9 cellular contexts compared by ENCODE assay signal in genomic region chr11:118916842-118917388, GRCh38. TPM values are rescaled to one million over a fixed set of nuclear protein-coding genes. Genes with fewer than 3 reads are reported as not detected.
DNase-seq lines count a peak whose midpoint lies in the region; ATAC-seq and TF ChIP-seq lines count a peak whose summit lies in the region.
"Had no signal": no experiment of that assay in that cellular context is flagged by ENCODE, and none has a peak within 500 bp of the region (broad histone marks: within the 10 kb centered on the region; RNA-seq: fewer than 3 reads in every experiment).

No MANE protein-coding gene starts in this region.

- H3K36me3 Mint-ChIP-seq in endothelial cell (ENCODE audit: low read depth, unreplicated experiment) (no peaks in the 10 kb centered on the region), neural progenitor cell (no peaks in the 10 kb centered on the region)

- TF ChIP-seq CTCF in C4-2B (conservative IDR thresholded peaks at IDR 0.05) (no peak), OCI-LY7 (conservative IDR thresholded peaks at IDR 0.05; ENCODE audit: low read length) (no peak), endothelial cell (IDR thresholded peaks at IDR 0.05; ENCODE audit: unreplicated experiment) (no peak), neural progenitor cell (IDR thresholded peaks at IDR 0.05) (no peak)

- no peaks in the 10 kb centered on the region for H3K9me3 ChIP-seq in OCI-LY7 (ENCODE audit: low read length)
- H3K9me3 ChIP-seq in neural progenitor cell (ENCODE audit: low read depth) = no peaks in the 10 kb centered on the region
- H3K9me3 ChIP-seq: HAP-1 had no signal

- no peaks in the 10 kb centered on the region for H3K9me2 ChIP-seq in OCI-LY7 (ENCODE audit: insufficient read depth, low read length)

- DNase-seq in OCI-LY7 (ENCODE audit: low spot score) = no peak
- DNase-seq in endothelial cell (ENCODE audit: low spot score) = no peak
- DNase-seq in neural progenitor cell (ENCODE audit: low spot score) = peak; percentile 79
- DNase-seq in stimulated activated CD4-positive, alpha-beta T cell treated with anti-CD3 and anti-CD28 coated beads, Interleukin-12 subunit alpha, Interleukin-12 subunit beta, amount 100 ng/mL, for 4 hours = no peak
- no peak for DNase-seq in HT-29 (ENCODE audit: low spot score)

- H3K4me1 Mint-ChIP-seq in endothelial cell (ENCODE audit: unreplicated experiment) (peaks cover 59% of the 10 kb centered on the region), neural progenitor cell (peaks cover 90% of the 10 kb centered on the region)

- TF ChIP-seq POLR2A in GM18505 (IDR thresholded peaks at IDR 0.05; ENCODE audit: borderline replicate concordance, extremely low read depth, insufficient read depth, insufficient read length) = no peak

- CTCF ChIA-PET in OCI-LY7 (lab: Charles Lee; ENCODE audit: unreplicated experiment) = interaction anchor here (0.6 to 1.0 kb wide), 2 partner anchors 9 to 13 kb away, joined by 3 to 18 read pairs; partner anchors contain the start of gene BCL9L

- no peak overlapping the region for H3K9ac ChIP-seq in neural progenitor cell

- no TSS peak for BruUV-seq in OCI-LY7 (replicated peaks; lab: Mats Ljungman, UMichigan)

- H3K9me3 Mint-ChIP-seq in endothelial cell (ENCODE audit: unreplicated experiment) = no peaks in the 10 kb centered on the region
- H3K9me3 Mint-ChIP-seq in neural progenitor cell = no peaks in the 10 kb centered on the region

- POLR2A ChIA-PET in OCI-LY7 (lab: Charles Lee) = interaction anchor here (0.6 to 1.2 kb wide), 4 partner anchors 19 to 639 kb away, joined by 3 to 6 read pairs (median 4); no protein-coding TSS in a partner anchor

- H3K4me3 Mint-ChIP-seq in endothelial cell (ENCODE audit: unreplicated experiment) (no peak overlapping the region), neural progenitor cell (peak overlapping the region; percentile 78)

- H3K79me2 ChIP-seq in OCI-LY7 (ENCODE audit: insufficient read depth, low read depth, low read length) (peaks cover 8% of the 10 kb centered on the region; the same call in 1 of the 2 replicates), neural progenitor cell (ENCODE audit: low read depth) (peaks cover 93% of the 10 kb centered on the region)

- H3K27ac Mint-ChIP-seq in endothelial cell (ENCODE audit: unreplicated experiment) (peak overlapping the region; percentile 4), neural progenitor cell (peak overlapping the region; percentile 90)

- H3K36me3 ChIP-seq in OCI-LY7 (ENCODE audit: insufficient read depth, low read length) (no peaks in the 10 kb centered on the region), neural progenitor cell (no peaks in the 10 kb centered on the region)
- H3K36me3 ChIP-seq: HAP-1 had no signal

- peak overlapping the region; percentile 98 for H3K27ac ChIP-seq in C4-2B
- peak overlapping the region; percentile 0 for H3K27ac ChIP-seq in OCI-LY7 (ENCODE audit: low read depth, low read length, poor library complexity, severe bottlenecking)
- H3K27ac ChIP-seq in neural progenitor cell = peak overlapping the region; percentile 79

- peaks cover 88% of the 10 kb centered on the region for H3K4me1 ChIP-seq in OCI-LY7 (ENCODE audit: insufficient read depth, low read length, poor library complexity, severe bottlenecking)
- H3K4me1 ChIP-seq in neural progenitor cell = peaks cover 98% of the 10 kb centered on the region

- H2AFZ ChIP-seq in OCI-LY7 (ENCODE audit: low read length) (no peak overlapping the region), neural progenitor cell (replicated peaks) (no peak overlapping the region)

- no peaks in the 10 kb centered on the region for H4K20me1 ChIP-seq in OCI-LY7 (ENCODE audit: insufficient read depth, low read length)
- H4K20me1 ChIP-seq in neural progenitor cell (ENCODE audit: low read depth) = peaks cover 60% of the 10 kb centered on the region

- intact Hi-C loops in OCI-LY7 (cut with micrococcal nuclease; ENCODE audit: unreplicated experiment) = no loop called here

- H3K4me3 ChIP-seq in OCI-LY7 (ENCODE audit: low read depth, low read length, poor library complexity, severe bottlenecking) (no peak overlapping the region), neural progenitor cell (peak overlapping the region; percentile 18)
- H3K4me3 ChIP-seq: HAP-1 had no signal

- no peak for ATAC-seq in GM18505 (IDR thresholded peaks at IDR 0.05; ENCODE audit: unreplicated experiment)
- no peak for ATAC-seq in HG02981 (IDR thresholded peaks at IDR 0.05; ENCODE audit: unreplicated experiment)

- peaks cover 16% of the 10 kb centered on the region for H3K27me3 Mint-ChIP-seq in endothelial cell (ENCODE audit: unreplicated experiment)
- peaks cover 6% of the 10 kb centered on the region for H3K27me3 Mint-ChIP-seq in neural progenitor cell (ENCODE audit: insufficient read depth, low read depth)

- H3K4me2 ChIP-seq in OCI-LY7 (ENCODE audit: low read length) (peak overlapping the region; percentile 82; the same call in 1 of the 2 replicates), neural progenitor cell (peak overlapping the region; percentile 99)

- peaks cover 81% of the 10 kb centered on the region for H3F3A ChIP-seq in neural progenitor cell (ENCODE audit: low read depth)

- no peaks in the 10 kb centered on the region for H3K27me3 ChIP-seq in neural progenitor cell

RNA-seq across cellular contexts. Expression of gene BCL9L, which starts 8.8 kb away (rescaled TPM):
- 3.7 and 6.4 TPM in 2 replicates for total RNA-seq in OCI-LY7 (2014; rRNA removed; shearing (Covaris generic))
- total RNA-seq in OCI-LY7 (2022) (14.8 and 16.6 TPM in 2 replicates), endothelial cell (ENCODE audit: unreplicated experiment) (16.5 TPM), neural progenitor cell (ENCODE audit: low replicate concordance) (3.0 and 7.2 TPM in 2 replicates)
- total RNA-seq in HT-29 (2014; rRNA removed; shearing (Covaris generic)) = 77.9 and 94.4 TPM in 2 replicates

RNA-seq across cellular contexts. Expression of gene CXCR5, which starts 33.2 kb away (rescaled TPM):
- total RNA-seq in OCI-LY7 (2014; rRNA removed; shearing (Covaris generic)) = 1.4 and 3.3 TPM in 2 replicates
- total RNA-seq in OCI-LY7 (2022) (7.1 and 7.3 TPM in 2 replicates), endothelial cell (ENCODE audit: unreplicated experiment) (not detected), neural progenitor cell (ENCODE audit: low replicate concordance) (not detected in 2 replicates)
- total RNA-seq in HT-29 (2014; rRNA removed; shearing (Covaris generic)) = not detected in 2 replicates

RNA-seq across cellular contexts. Expression of gene UPK2, which starts 39.2 kb away (rescaled TPM):
- 0.28 TPM in 1 of 2 replicates, not detected in the other for total RNA-seq in OCI-LY7 (2014; rRNA removed; shearing (Covaris generic))
- 0.34 TPM in 1 of 2 replicates, not detected in the other for total RNA-seq in OCI-LY7 (2022)
- not detected for total RNA-seq in endothelial cell (ENCODE audit: unreplicated experiment)
- total RNA-seq in neural progenitor cell (ENCODE audit: low replicate concordance) = 0.43 TPM in 1 of 2 replicates, not detected in the other
- 0.31 TPM in 1 of 2 replicates, not detected in the other for total RNA-seq in HT-29 (2014; rRNA removed; shearing (Covaris generic))

RNA-seq across cellular contexts. Expression of gene FOXR1, which starts 54.6 kb away (rescaled TPM):
- not detected in 2 replicates for total RNA-seq in OCI-LY7 (2014; rRNA removed; shearing (Covaris generic))
- total RNA-seq in OCI-LY7 (2022) = not detected in 2 replicates
- total RNA-seq in endothelial cell (ENCODE audit: unreplicated experiment) = not detected
- total RNA-seq in neural progenitor cell (ENCODE audit: low replicate concordance) = not detected in 2 replicates
- not detected in 2 replicates for total RNA-seq in HT-29 (2014; rRNA removed; shearing (Covaris generic))

Comparison
In these comparisons a context has a peak if more than half of its experiments do, and no peak if none do; other contexts are left out.
1. H3K27ac ChIP-seq: peak in every context shown above with its lines; median percentile 98 in C4-2B; 79 in neural progenitor cell; 0 in OCI-LY7.